Comparison of ENCODE assay signal across 1 cellular context in the genomic region with DNA sequence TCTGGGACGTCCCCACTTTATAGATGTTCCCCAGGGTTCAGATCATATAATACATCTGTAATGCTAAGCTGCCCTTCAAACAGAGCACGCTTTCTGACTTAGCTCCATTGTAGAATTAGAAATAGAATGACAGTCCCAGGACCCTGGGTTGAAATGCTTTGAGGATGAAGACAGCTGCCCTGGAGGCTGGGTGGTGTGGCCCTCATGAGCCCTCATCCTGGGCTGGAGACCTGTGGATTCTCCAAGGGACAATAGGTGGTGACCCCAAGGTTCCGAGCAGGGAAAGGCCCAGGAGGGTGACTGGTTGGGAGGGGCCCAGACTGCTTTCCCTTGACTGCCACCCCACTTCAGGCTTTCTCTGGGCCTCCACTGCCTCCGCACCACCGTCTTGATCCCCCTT.
TF ChIP-seq lines count a peak whose summit lies in the region.

No MANE protein-coding gene starts in this region.

TF ChIP-seq in H1, 55 proteins besides CTCF, POLR2A, EP300 and RAD21 (continued from another document):
- TF ChIP-seq HDAC2 (IDR thresholded peaks at IDR 0.05; ENCODE audit: borderline replicate concordance in 1 of 2, low read depth in 2 of 2, low read length in 2 of 2) (no peak), KDM4A (IDR thresholded peaks at IDR 0.05; ENCODE audit: low read depth, low read length, severe bottlenecking) (no peak), CTBP2 (IDR thresholded peaks at IDR 0.05; ENCODE audit: borderline replicate concordance, insufficient read depth, insufficient read length, low read length) (no peak)
